20 cellular contexts compared by ENCODE assay signal in the genomic region with DNA sequence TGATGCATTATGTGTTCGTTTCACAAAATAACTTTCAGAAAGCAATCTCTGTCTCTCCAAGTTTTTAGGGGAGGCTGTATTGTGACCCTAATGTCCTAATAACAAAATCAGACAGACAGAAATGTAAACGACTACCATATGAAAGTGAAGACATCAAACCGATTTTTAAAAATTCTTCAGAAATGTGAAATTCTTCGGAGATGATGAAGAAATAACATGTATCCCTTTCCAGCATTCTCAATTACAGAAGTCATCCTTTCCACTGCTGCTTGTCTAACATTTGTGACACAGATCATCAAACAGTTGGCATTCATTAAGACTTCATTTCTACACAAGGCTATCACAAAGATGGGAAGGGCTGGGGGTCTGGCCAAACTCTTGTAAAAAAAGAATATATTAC. TPM values are rescaled to one million over a fixed set of nuclear protein-coding genes. Genes with fewer than 3 reads are reported as not detected.
DNase-seq lines count a peak whose midpoint lies in the region; ATAC-seq, FAIRE-seq and TF ChIP-seq lines count a peak whose summit lies in the region.
"Had no signal": no experiment of that assay in that cellular context is flagged by ENCODE, and none has a peak within 500 bp of the region (broad histone marks: within the 10 kb centered on the region; RNA-seq: fewer than 3 reads in every experiment).

No MANE protein-coding gene starts in this region.

- no peak overlapping the region for H3K9ac ChIP-seq in astrocyte (ENCODE audit: low read length)
- H3K9ac ChIP-seq in mesenchymal stem cell (ENCODE audit: low read length), result peak overlapping the region; percentile 36

- no peak overlapping the region for H3K4me3 Mint-ChIP-seq in astrocyte (ENCODE audit: unreplicated experiment)
- H3K4me3 Mint-ChIP-seq: GM23338 had no signal

- H3K4me1 ChIP-seq in astrocyte (ENCODE audit: insufficient read depth, low read length) (peaks cover 15% of the 10 kb centered on the region), mesenchymal stem cell (ENCODE audit: control insufficient read depth, insufficient read depth, low read depth, low read length) (peaks cover 3% of the 10 kb centered on the region)

- H3K36me3 ChIP-seq in astrocyte (ENCODE audit: insufficient read depth, low read length) (no peaks in the 10 kb centered on the region), mesenchymal stem cell (ENCODE audit: control insufficient read depth in 1 of 2, insufficient read depth in 2 of 2, low read depth in 1 of 2, low read length in 2 of 2) (peaks cover 0 to 5% of the 10 kb centered on the region in 2 experiments)

- H3K4me2 ChIP-seq in astrocyte (ENCODE audit: low read length) (no peak overlapping the region), mesenchymal stem cell (ENCODE audit: low read length, poor library complexity, severe bottlenecking) (no peak overlapping the region)
- H3K4me2 ChIP-seq: GM23338 had no signal

- no peak for TF ChIP-seq CTCF in astrocyte (IDR thresholded peaks at IDR 0.05; ENCODE audit: insufficient read depth, low read depth, low read length)

- no peak overlapping the region for H2BK12ac ChIP-seq in mesenchymal stem cell (ENCODE audit: low read length in 2 of 2)

- no peak overlapping the region for H2AFZ ChIP-seq in astrocyte (ENCODE audit: low read depth, low read length)
- H2AFZ ChIP-seq in mesenchymal stem cell (ENCODE audit: low read depth, low read length), result no peak overlapping the region
- H2AFZ ChIP-seq: GM23338 had no signal

- H3K27ac Mint-ChIP-seq in astrocyte (ENCODE audit: unreplicated experiment), result peak overlapping the region; percentile 19
- H3K27ac Mint-ChIP-seq: GM23338 had no signal

- 94% methylated on average over 2 of the region's 4 CpGs for WGBS in mesenchymal stem cell

- no peak overlapping the region for H4K8ac ChIP-seq in mesenchymal stem cell (ENCODE audit: low read length)

- H2BK120ac ChIP-seq in mesenchymal stem cell (ENCODE audit: low read depth, low read length), result no peak overlapping the region

- DNase-seq in GM03348 (ENCODE audit: low spot score), result peak; percentile 55
- no peak for DNase-seq in astrocyte (ENCODE audit: low read depth)
- no peak for DNase-seq in mesenchymal stem cell
- no peak for DNase-seq in activated CD4-positive, CD25-positive, alpha-beta regulatory T cell (lab: John Stamatoyannopoulos, UW)
- DNase-seq in stimulated activated CD4-positive, alpha-beta T cell treated with anti-CD3 and anti-CD28 coated beads, Interleukin-12 subunit alpha, Interleukin-12 subunit beta, amount 100 ng/mL, for 4 hours, result no peak
- no peak for DNase-seq in NCI-H2107 treated with DMSO at 0.1 percent for 48 hours (lab: John Stamatoyannopoulos, UW; ENCODE audit: unreplicated experiment)
- DNase-seq: AML-193, DMS79 treated with DMSO at 0.1 percent for 48 hours, KBM-7, NCI-H1105 treated with DMSO at 0.1 percent for 48 hours, NCI-H1694, NCI-H2081 treated with DMSO at 0.1 percent for 48 hours, NCI-H510A, NCI-H774, SHP77 had no signal

- no peak for FAIRE-seq in astrocyte (lab: Jason Lieb, UNC)
- FAIRE-seq: G401.6 had no signal

- H4K20me1 ChIP-seq in astrocyte (ENCODE audit: insufficient read depth, low read length), result no peaks in the 10 kb centered on the region

- no peak overlapping the region for H3K4ac ChIP-seq in mesenchymal stem cell (ENCODE audit: low read depth in 1 of 2, low read length in 2 of 2)

- no peak overlapping the region for H3K14ac ChIP-seq in mesenchymal stem cell (ENCODE audit: low read length in 2 of 2)

- H3K9me3 ChIP-seq in astrocyte (ENCODE audit: insufficient read depth, low read depth, low read length) (no peaks in the 10 kb centered on the region), mesenchymal stem cell (ENCODE audit: control insufficient read depth, low read length) (no peaks in the 10 kb centered on the region)

- H3K27ac ChIP-seq in astrocyte (ENCODE audit: low read depth, low read length), result no peak overlapping the region
- H3K27ac ChIP-seq in mesenchymal stem cell (ENCODE audit: low read length, poor library complexity, severe bottlenecking), result peak overlapping the region; percentile 59
- H3K27ac ChIP-seq: C4-2B, SK-N-MC had no signal

- no peaks in the 10 kb centered on the region for H3K79me1 ChIP-seq in mesenchymal stem cell (replicated peaks; ENCODE audit: low read length, poor library complexity, severe bottlenecking)

- H4K91ac ChIP-seq in mesenchymal stem cell (ENCODE audit: low read length), result no peak overlapping the region

- H3K27me3 Mint-ChIP-seq in astrocyte (ENCODE audit: low read depth, unreplicated experiment), result no peaks in the 10 kb centered on the region

- peaks cover 14% of the 10 kb centered on the region for H3K36me3 Mint-ChIP-seq in astrocyte (ENCODE audit: low read depth, unreplicated experiment)

- no peak overlapping the region for H2BK5ac ChIP-seq in mesenchymal stem cell (ENCODE audit: low read depth, low read length, poor library complexity, severe bottlenecking)

- no peak overlapping the region for H2AK5ac ChIP-seq in mesenchymal stem cell (ENCODE audit: low read length, severe bottlenecking)

- no peaks in the 10 kb centered on the region for H3K79me2 ChIP-seq in astrocyte (ENCODE audit: insufficient read depth, low read length)

- H3K18ac ChIP-seq in mesenchymal stem cell (ENCODE audit: low read depth in 1 of 2, low read length in 2 of 2), result no peak overlapping the region

- ATAC-seq in HG03135 (IDR thresholded peaks at IDR 0.05; ENCODE audit: unreplicated experiment), result no peak
- ATAC-seq: GM23338 had no signal

- H3K27me3 ChIP-seq in astrocyte (ENCODE audit: insufficient read depth, low read length) (no peaks in the 10 kb centered on the region), mesenchymal stem cell (ENCODE audit: control insufficient read depth in 1 of 2, insufficient read depth in 1 of 2, low read length in 2 of 2) (no peaks in the 10 kb centered on the region)

- H3K4me3 ChIP-seq in astrocyte (ENCODE audit: insufficient read depth, low read depth, low read length), result no peak overlapping the region
- no peak overlapping the region for H3K4me3 ChIP-seq in mesenchymal stem cell (ENCODE audit: insufficient read depth in 1 of 2, low read depth in 1 of 2, low read length in 2 of 2)
- H3K4me3 ChIP-seq: GM23338, SK-N-MC had no signal

- H2BK15ac ChIP-seq in mesenchymal stem cell (ENCODE audit: low read depth, poor library complexity, severe bottlenecking), result no peak overlapping the region

- H3K23ac ChIP-seq in mesenchymal stem cell (ENCODE audit: low read length in 2 of 2), result no peak overlapping the region

- peaks cover 32% of the 10 kb centered on the region for H3K4me1 Mint-ChIP-seq in astrocyte (ENCODE audit: low read depth, unreplicated experiment)
- H3K4me1 Mint-ChIP-seq: GM23338 had no signal

- H3K9me3 Mint-ChIP-seq in astrocyte (ENCODE audit: unreplicated experiment), result peaks cover 2% of the 10 kb centered on the region
- H3K9me3 Mint-ChIP-seq: GM23338 had no signal

RNA-seq across cellular contexts. Expression of a gene that starts 41.0 kb away (rescaled TPM):
- 10.9 and 11.6 TPM in 2 replicates for total RNA-seq in astrocyte
- 6.5 TPM for polyA plus RNA-seq in mesenchymal stem cell (2013, experiment 1 of 2)
- 7.1 TPM for polyA plus RNA-seq in mesenchymal stem cell (2013, experiment 2 of 2)

RNA-seq across cellular contexts. Expression of a gene that starts 41.1 kb away (rescaled TPM):
- 5.2 and 6.0 TPM in 2 replicates for total RNA-seq in astrocyte
- 2.1 TPM for polyA plus RNA-seq in mesenchymal stem cell (2013, experiment 1 of 2)
- 2.5 TPM for polyA plus RNA-seq in mesenchymal stem cell (2013, experiment 2 of 2)

RNA-seq across cellular contexts. Expression of a gene that starts 43.6 kb away (rescaled TPM):
- total RNA-seq in astrocyte, result 5.4 and 5.9 TPM in 2 replicates
- polyA plus RNA-seq in mesenchymal stem cell (2013, experiment 1 of 2), result 6.5 TPM
- polyA plus RNA-seq in mesenchymal stem cell (2013, experiment 2 of 2), result 4.4 TPM
